Comparison of ENCODE assay signal across 11 cellular contexts in the genomic region with DNA sequence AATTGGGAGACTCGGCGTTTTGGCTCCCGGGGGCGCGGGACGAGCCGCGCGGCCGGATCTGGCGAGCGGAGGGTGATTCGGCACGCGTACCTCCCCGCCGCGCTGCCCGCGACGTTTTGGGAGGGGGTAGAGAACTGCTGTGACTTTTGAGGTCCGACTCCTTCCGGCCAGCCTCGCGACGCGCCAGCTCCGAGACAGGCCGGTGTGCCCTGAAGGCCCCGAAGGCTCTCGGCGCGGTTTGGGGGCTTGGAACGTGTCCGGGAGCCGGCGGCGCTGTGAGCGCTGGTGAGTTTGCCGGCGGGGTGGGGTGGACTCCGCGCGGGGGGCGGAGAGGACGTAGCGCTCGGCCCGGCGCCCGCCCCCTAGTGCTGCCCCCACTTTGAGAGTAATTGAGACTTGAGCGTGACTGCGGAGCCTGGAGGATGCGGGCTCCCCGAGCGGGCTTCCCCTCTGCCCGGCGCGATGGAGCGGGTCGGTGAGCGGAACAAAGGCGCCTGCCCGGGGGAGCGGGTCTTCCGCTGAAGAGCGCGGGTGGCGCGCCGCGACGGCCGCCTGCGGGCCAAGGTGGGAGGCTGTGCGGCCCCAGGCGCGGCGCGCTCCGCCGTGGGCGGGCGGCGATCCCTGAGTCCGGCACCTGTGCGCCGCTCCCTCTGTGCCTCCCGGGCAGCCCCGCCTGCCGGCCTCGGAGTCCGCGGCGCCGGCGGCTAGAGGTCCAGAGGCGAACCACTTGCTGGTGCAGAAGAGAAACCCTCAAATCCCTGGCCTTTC. TPM values are rescaled to one million over a fixed set of nuclear protein-coding genes. Genes with fewer than 3 reads are reported as not detected.
DNase-seq lines count a peak whose midpoint lies in the region; ATAC-seq and TF ChIP-seq lines count a peak whose summit lies in the region.
"Had no signal": no experiment of that assay in that cellular context is flagged by ENCODE, and none has a peak within 500 bp of the region (broad histone marks: within the 10 kb centered on the region; RNA-seq: fewer than 3 reads in every experiment).

TSS of gene GALNT17 (plus strand) at position 392 of the 768 bp plus-strand sequence.

- peaks cover 4% of the 10 kb centered on the region for H3K79me2 ChIP-seq in neural cell (replicated peaks; ENCODE audit: insufficient read depth, low read length)

- no peaks in the 10 kb centered on the region for H3K9me2 ChIP-seq in neural cell (ENCODE audit: insufficient read depth, low read length)

- peaks cover 7% of the 10 kb centered on the region for H3K4me1 Mint-ChIP-seq in type B pancreatic cell (ENCODE audit: unreplicated experiment)

- peaks cover 5% of the 10 kb centered on the region for H4K20me1 ChIP-seq in neural cell (ENCODE audit: insufficient read depth)

- TF ChIP-seq EP300 in neural cell (conservative IDR thresholded peaks at IDR 0.05; ENCODE audit: poor library complexity, severe bottlenecking): no peak

- intact Hi-C loops in esophagus squamous epithelium (cut with DNase I): no loop called here

- peak within 1 kb of the TSS; percentile 88 for H3K4me3 Mint-ChIP-seq in type B pancreatic cell

- peak; percentile 3 for TF ChIP-seq RAD21 in neural cell (conservative IDR thresholded peaks at IDR 0.05)

- no peak for ATAC-seq in HG03442 (IDR thresholded peaks at IDR 0.05; ENCODE audit: unreplicated experiment)

- TF ChIP-seq CTCF in esophagus squamous epithelium (IDR thresholded peaks at IDR 0.05) (no peak), neural cell (IDR thresholded peaks at IDR 0.05; ENCODE audit: poor library complexity, severe bottlenecking) (peak; percentile 27), type B pancreatic cell (conservative IDR thresholded peaks at IDR 0.05) (no peak)

- no peaks in the 10 kb centered on the region for H3K36me3 Mint-ChIP-seq in type B pancreatic cell

- peak within 1 kb of the TSS; percentile 68 for H3K4me2 ChIP-seq in neural cell (ENCODE audit: low read length)

- H3K36me3 ChIP-seq in esophagus squamous epithelium (no peaks in the 10 kb centered on the region), neural cell (ENCODE audit: insufficient read depth, low read length) (no peaks in the 10 kb centered on the region)
- H3K36me3 ChIP-seq: SJSA1 had no signal

- peak within 1 kb of the TSS; percentile 35 to 71 (median 51) for H3K4me3 ChIP-seq in esophagus squamous epithelium
- H3K4me3 ChIP-seq in neural cell (ENCODE audit: low read length): peak within 1 kb of the TSS; percentile 100
- H3K4me3 ChIP-seq: SJSA1 had no signal

- peak within 1 kb of the TSS; percentile 69 for H2AFZ ChIP-seq in neural cell (ENCODE audit: low read depth, low read length)

- peaks cover 0 to 38% (median 7%) of the 10 kb centered on the region in 3 donors for H3K4me1 ChIP-seq in esophagus squamous epithelium
- H3K4me1 ChIP-seq: SJSA1 had no signal

- H3K9ac ChIP-seq in neural cell (ENCODE audit: low read length): peak within 1 kb of the TSS; percentile 69

- peaks cover 52% of the 10 kb centered on the region for H3K27me3 Mint-ChIP-seq in type B pancreatic cell

- WGBS in esophagus squamous epithelium, 2 donors: no CpG with 5 or more reads among the region's 98 CpGs

- peak; percentile 57 for DNase-seq in NCI-H82 (lab: John Stamatoyannopoulos, UW)
- no peak for DNase-seq in NCI-H82 treated with DMSO at 0.1 percent for 48 hours (lab: John Stamatoyannopoulos, UW; ENCODE audit: unreplicated experiment)
- no peak for DNase-seq in esophagus squamous epithelium (lab: John Stamatoyannopoulos, UW)
- peak; percentile 74 for DNase-seq in type B pancreatic cell (ENCODE audit: extremely low spot score, unreplicated experiment)
- no peak for DNase-seq in cortex of kidney (lab: John Stamatoyannopoulos, UW)
- DNase-seq in DMS53 treated with DMSO at 0.1 percent for 48 hours (lab: John Stamatoyannopoulos, UW; ENCODE audit: unreplicated experiment): no peak
- DNase-seq: ACHN; stimulated activated CD4-positive, alpha-beta T cell treated with anti-CD3 and anti-CD28 coated beads, Interleukin-2, amount 100 ng/mL, for 48 hours had no signal

- peak within 1 kb of the TSS; percentile 39 for H3K27ac Mint-ChIP-seq in type B pancreatic cell

- H3K9me3 Mint-ChIP-seq in type B pancreatic cell: no peaks in the 10 kb centered on the region

- H3K9me3 ChIP-seq in esophagus squamous epithelium (no peaks in the 10 kb centered on the region), neural cell (ENCODE audit: low read length) (no peaks in the 10 kb centered on the region)

- no peaks in the 10 kb centered on the region for H3F3A ChIP-seq in neural cell (ENCODE audit: insufficient read depth, low read length, poor library complexity, severe bottlenecking)

- H3K27me3 ChIP-seq in esophagus squamous epithelium (peaks cover 0 to 54% (median 2%) of the 10 kb centered on the region in 4 donors), neural cell (ENCODE audit: insufficient read depth, low read depth, low read length) (peaks cover 28% of the 10 kb centered on the region)
- H3K27me3 ChIP-seq: SJSA1 had no signal

- H3K27ac ChIP-seq in esophagus squamous epithelium: peak within 1 kb of the TSS; percentile 61 to 87 (median 79)
- H3K27ac ChIP-seq in neural cell (ENCODE audit: low read length): peak within 1 kb of the TSS; percentile 69
- H3K27ac ChIP-seq: SJSA1 had no signal

- TF ChIP-seq POLR2A in esophagus squamous epithelium (IDR thresholded peaks at IDR 0.05): no peak

TF ChIP-seq in neural cell, 6 proteins besides CTCF, POLR2A, EP300 and RAD21:
- TF ChIP-seq REST (IDR thresholded peaks at IDR 0.05; ENCODE audit: borderline replicate concordance) (peak; percentile 46), TAF1 (IDR thresholded peaks at IDR 0.05; ENCODE audit: low read depth) (no peak)

RNA-seq across cellular contexts. Expression of gene GALNT17, which starts in this region (rescaled TPM):
- 10 to 100 TPM in 1 of 4 donors, 1 to 10 TPM in 3; 1.6 to 22.1 (median 2.5) TPM for total RNA-seq in esophagus squamous epithelium
- polyA plus RNA-seq in neural cell: 15.7 and 17.6 TPM in 2 replicates
- polyA minus RNA-seq in neural cell: 37.2 and 41.6 TPM in 2 replicates
- total RNA-seq in type B pancreatic cell (ENCODE audit: low replicate concordance): 20.2 and 21.9 TPM in 2 replicates
- total RNA-seq: SJSA1 had no signal

Comparison
In these comparisons a context has a peak if more than half of its experiments do, and no peak if none do; other contexts are left out.
1. DNase-seq: peak in NCI-H82 (single experiment) and type B pancreatic cell (single experiment); none in NCI-H82 treated with DMSO at 0.1 percent for 48 hours (single experiment), esophagus squamous epithelium (single experiment), cortex of kidney (single experiment) and DMS53 treated with DMSO at 0.1 percent for 48 hours (single experiment).